ENCODE assay signal across 21 cellular contexts in genomic region chr5:38695021-38695961, GRCh38.
DNase-seq lines count a peak whose midpoint lies in the region; ATAC-seq, FAIRE-seq and TF ChIP-seq lines count a peak whose summit lies in the region.
"Had no signal": no experiment of that assay in that cellular context is flagged by ENCODE, and none has a peak within 500 bp of the region (broad histone marks: within the 10 kb centered on the region; RNA-seq: fewer than 3 reads in every experiment).

No MANE protein-coding gene starts in this region.

- TF ChIP-seq CTCF in fibroblast of villous mesenchyme (IDR thresholded peaks at IDR 0.05; ENCODE audit: insufficient read depth, low read depth, low read length) (no peak), osteoblast (IDR thresholded peaks at IDR 0.05; ENCODE audit: extremely low read depth, low read depth, low read length) (no peak), chondrocyte (IDR thresholded peaks at IDR 0.05) (no peak)

- H3K27ac Mint-ChIP-seq in chondrocyte (ENCODE audit: unreplicated experiment) = no peak overlapping the region
- H3K27ac Mint-ChIP-seq: activated naive CD8-positive, alpha-beta T cell treated with anti-CD3 and anti-CD28 coated beads for 36 hours; endodermal cell; stimulated activated memory B cell treated with anti-CD40 and anti-IgM and Interleukin-4, amounts not matched to agents 10 μg/mL and 1 μg/mL and 100 μg/mL, for 72 hours; T-helper 1 cell treated with Interleukin-12 subunit alpha and Interleukin-12 subunit beta and Interleukin-4 antibody, amounts not matched to agents 30 μg/mL and 1 μg/mL, for 36 hours had no signal

- no peak overlapping the region for H3K27ac ChIP-seq in osteoblast (ENCODE audit: low read depth, low read length)
- H3K27ac ChIP-seq: skin epidermis had no signal

- peak overlapping the region; percentile 18 for H2AFZ ChIP-seq in osteoblast (ENCODE audit: low read length)

- no peak for DNase-seq in HTR-8/SVneo (ENCODE audit: insufficient read length, low spot score)
- peak; percentile 58 for DNase-seq in NCI-H69 (lab: John Stamatoyannopoulos, UW)
- peak; percentile 99 for DNase-seq in fibroblast of villous mesenchyme (ENCODE audit: low read depth)
- DNase-seq in osteoblast (ENCODE audit: insufficient read length, low spot score, missing footprints) = no peak
- no peak for DNase-seq in Kasumi-1 (lab: John Stamatoyannopoulos, UW)
- no peak for DNase-seq in chondrocyte (ENCODE audit: low spot score)
- DNase-seq: activated CD4-positive, alpha-beta T cell treated with anti-CD3 and anti-CD28 coated beads for 4 hours; activated naive CD8-positive, alpha-beta T cell treated with anti-CD3 and anti-CD28 coated beads for 36 hours; C1 segment of cervical spinal cord; DMS79; endodermal cell; NCI-H187; trophoblast cell had no signal

- no peak for ATAC-seq in GM18909 (IDR thresholded peaks at IDR 0.05; ENCODE audit: poor library complexity, unreplicated experiment)
- no peak for ATAC-seq in HG02870 (IDR thresholded peaks at IDR 0.05; ENCODE audit: unreplicated experiment)
- ATAC-seq: Right ventricle myocardium inferior; stimulated activated memory B cell treated with anti-CD40 and anti-IgM and Interleukin-4, amounts not matched to agents 10 μg/mL and 1 μg/mL and 100 μg/mL, for 72 hours had no signal

- no peak overlapping the region for H3K4me3 Mint-ChIP-seq in chondrocyte (ENCODE audit: unreplicated experiment)
- H3K4me3 Mint-ChIP-seq: activated naive CD8-positive, alpha-beta T cell treated with anti-CD3 and anti-CD28 coated beads for 36 hours; endodermal cell; neural crest cell; stimulated activated memory B cell treated with anti-CD40 and anti-IgM and Interleukin-4, amounts not matched to agents 10 μg/mL and 1 μg/mL and 100 μg/mL, for 72 hours; T-helper 1 cell treated with Interleukin-12 subunit alpha and Interleukin-12 subunit beta and Interleukin-4 antibody, amounts not matched to agents 30 μg/mL and 1 μg/mL, for 36 hours had no signal

- H3K4me1 Mint-ChIP-seq in chondrocyte (ENCODE audit: low read depth) = peaks cover 3% of the 10 kb centered on the region
- H3K4me1 Mint-ChIP-seq: activated naive CD8-positive, alpha-beta T cell treated with anti-CD3 and anti-CD28 coated beads for 36 hours; stimulated activated memory B cell treated with anti-CD40 and anti-IgM and Interleukin-4, amounts not matched to agents 10 μg/mL and 1 μg/mL and 100 μg/mL, for 72 hours had no signal

- H4K20me1 ChIP-seq in osteoblast (ENCODE audit: insufficient read depth, low read length) = no peaks in the 10 kb centered on the region

- H3K36me3 Mint-ChIP-seq in chondrocyte (ENCODE audit: low read depth) = no peaks in the 10 kb centered on the region
- H3K36me3 Mint-ChIP-seq: activated naive CD8-positive, alpha-beta T cell treated with anti-CD3 and anti-CD28 coated beads for 36 hours; stimulated activated memory B cell treated with anti-CD40 and anti-IgM and Interleukin-4, amounts not matched to agents 10 μg/mL and 1 μg/mL and 100 μg/mL, for 72 hours had no signal

- H3K9me3 ChIP-seq in osteoblast (ENCODE audit: low read depth, low read length) = no peaks in the 10 kb centered on the region

- no peaks in the 10 kb centered on the region for H3K79me2 ChIP-seq in osteoblast (ENCODE audit: insufficient read depth, low read length)

- H3K9me3 Mint-ChIP-seq in chondrocyte (ENCODE audit: low read depth) = no peaks in the 10 kb centered on the region
- H3K9me3 Mint-ChIP-seq: activated naive CD8-positive, alpha-beta T cell treated with anti-CD3 and anti-CD28 coated beads for 36 hours; T-helper 1 cell treated with Interleukin-12 subunit alpha and Interleukin-12 subunit beta and Interleukin-4 antibody, amounts not matched to agents 30 μg/mL and 1 μg/mL, for 36 hours had no signal

- H3K36me3 ChIP-seq in osteoblast (ENCODE audit: insufficient read depth, low read length) = no peaks in the 10 kb centered on the region

- H3K4me2 ChIP-seq in osteoblast (ENCODE audit: insufficient read depth, low read length) = peak overlapping the region; percentile 33

- H3K4me3 ChIP-seq in fibroblast of villous mesenchyme (ENCODE audit: low read depth, low read length) = no peak overlapping the region
- H3K4me3 ChIP-seq in osteoblast (ENCODE audit: insufficient read depth, low read length) = no peak overlapping the region
- H3K4me3 ChIP-seq: skin epidermis had no signal

- no peaks in the 10 kb centered on the region for H3K4me1 ChIP-seq in osteoblast (ENCODE audit: insufficient read depth, low read length)

- FAIRE-seq in HTR-8/SVneo (lab: Jason Lieb, UNC) = peak; percentile 69
- FAIRE-seq: GM19239 had no signal

- no peaks in the 10 kb centered on the region for H3K27me3 Mint-ChIP-seq in chondrocyte (ENCODE audit: low read depth)
- H3K27me3 Mint-ChIP-seq: stimulated activated memory B cell treated with anti-CD40 and anti-IgM and Interleukin-4, amounts not matched to agents 10 μg/mL and 1 μg/mL and 100 μg/mL, for 72 hours had no signal

- H3K27me3 ChIP-seq in osteoblast (ENCODE audit: insufficient read depth, low read length) = peaks cover 15% of the 10 kb centered on the region

Comparison
In these comparisons a context has a peak if more than half of its experiments do, and no peak if none do; other contexts are left out.
1. DNase-seq: peak in NCI-H69 (single experiment) and fibroblast of villous mesenchyme (single experiment); none in HTR-8/SVneo (single experiment), osteoblast (single experiment), Kasumi-1 (0 of 2) and chondrocyte (single experiment).